Comparison of ENCODE assay signal across 9 cellular contexts in genomic region chr1:156599811-156600210, GRCh38. TPM values are rescaled to one million over a fixed set of nuclear protein-coding genes. Genes with fewer than 3 reads are reported as not detected.
DNase-seq lines count a peak whose midpoint lies in the region; ATAC-seq, FAIRE-seq and TF ChIP-seq lines count a peak whose summit lies in the region.
"Had no signal": no experiment of that assay in that cellular context is flagged by ENCODE, and none has a peak within 500 bp of the region (broad histone marks: within the 10 kb centered on the region; RNA-seq: fewer than 3 reads in every experiment).

No MANE protein-coding gene starts in this region.

- peak; percentile 56 for ATAC-seq in activated CD8-positive, alpha-beta memory T cell treated with anti-CD3 and anti-CD28 coated beads, Interleukin-2, amount 10 ng/mL, durations not matched to agents 7 days and 5 days
- ATAC-seq in GM12878: peak; percentile 83
- peak; percentile 70 to 79 for ATAC-seq in stimulated activated naive B cell treated with anti-CD40 and anti-IgM and Interleukin-4, amounts not matched to agents 10 μg/mL and 1 μg/mL and 100 μg/mL, for 72 hours (replicated peaks)
- ATAC-seq in GM19397 (IDR thresholded peaks at IDR 0.05; ENCODE audit: unreplicated experiment): no peak

- in situ Hi-C loops in GM12878 (cut with MboI): loop anchor here (10.0 kb wide), 1 partner anchor 145 kb away; no protein-coding TSS in a partner anchor

- TF ChIP-seq POLR2A in GM12878 (IDR thresholded peaks at IDR 0.05; ENCODE audit: low read depth, low read length): no peak

- no peak overlapping the region for H2AFZ ChIP-seq in GM12878 (ENCODE audit: control insufficient read depth, low read depth, low read length)

- no peaks in the 10 kb centered on the region for H3K9me3 Mint-ChIP-seq in activated CD8-positive, alpha-beta memory T cell treated with anti-CD3 and anti-CD28 coated beads, Interleukin-2, amount 10 ng/mL, durations not matched to agents 7 days and 5 days (ENCODE audit: low read depth)
- H3K9me3 Mint-ChIP-seq in stimulated activated naive B cell treated with anti-CD40 and anti-IgM and Interleukin-4, amounts not matched to agents 10 μg/mL and 1 μg/mL and 100 μg/mL, for 72 hours: no peaks in the 10 kb centered on the region

- peak; percentile 29 to 41 (median 36); a peak in 4 of 6 replicates for TF ChIP-seq CTCF in GM12878 (IDR thresholded peaks at IDR 0.05 in 2 of 3, conservative IDR thresholded peaks at IDR 0.05 in 1 of 3; ENCODE audit: control insufficient read depth in 2 of 3, extremely low read depth in 1 of 3, insufficient read depth in 1 of 3, low read depth in 3 of 3, low read length in 3 of 3)

- H3K27ac Mint-ChIP-seq in activated CD8-positive, alpha-beta memory T cell treated with anti-CD3 and anti-CD28 coated beads, Interleukin-2, amount 10 ng/mL, durations not matched to agents 7 days and 5 days: peak overlapping the region; percentile 98
- H3K27ac Mint-ChIP-seq in stimulated activated naive B cell treated with anti-CD40 and anti-IgM and Interleukin-4, amounts not matched to agents 10 μg/mL and 1 μg/mL and 100 μg/mL, for 72 hours: peak overlapping the region; percentile 99

- H4K20me1 ChIP-seq in GM12878 (ENCODE audit: control insufficient read depth, insufficient read depth): no peaks in the 10 kb centered on the region

- 24% methylated on average over 1 of the region's 3 CpGs for WGBS in GM12878 (ENCODE audit: insufficient coverage, insufficient replicate concordance, low lambda C conversion rate, missing lambda C conversion rate)

- H3K27me3 ChIP-seq in GM12878 (replicated peaks in 1 of 2; ENCODE audit: control insufficient read depth in 2 of 2, insufficient read depth in 2 of 2, low read length in 1 of 2): no peaks in the 10 kb centered on the region

- no peak for DNase-seq in activated CD8-positive, alpha-beta memory T cell treated with anti-CD3 and anti-CD28 coated beads, Interleukin-2, amount 10 ng/mL, durations not matched to agents 7 days and 5 days
- no peak for DNase-seq in activated CD8-positive, alpha-beta memory T cell treated with anti-CD3 and anti-CD28 coated beads, Interleukin-2, amount 50 U/mL, for 4 hours
- DNase-seq in NAMALWA (ENCODE audit: low spot score): peak; percentile 93
- no peak for DNase-seq in GM12878 (ENCODE audit: low read depth, low spot score)
- DNase-seq in stimulated activated naive B cell treated with anti-CD40 and anti-IgM and Interleukin-4, amounts not matched to agents 10 μg/mL and 1 μg/mL and 100 μg/mL, for 72 hours: no peak
- DNase-seq in stimulated activated CD4-positive, alpha-beta T cell treated with anti-CD3 and anti-CD28 coated beads, Interleukin-2, amount 100 ng/mL, for 48 hours: no peak
- no peak for DNase-seq in activated CD8-positive, alpha-beta memory T cell treated with anti-CD3 and anti-CD28 coated beads, Interleukin-2, amount 50 U/mL, for 48 hours
- DNase-seq: DMS79 had no signal

- POLR2A ChIA-PET in GM12878 (lab: Charles Lee): interaction anchor here (1.0 to 4.3 kb wide), 6 partner anchors 8 to 142 kb away, joined by 3 to 39 read pairs (median 3); partner anchors contain the start of gene NAXE

- no peaks in the 10 kb centered on the region for H3K9me3 ChIP-seq in GM12878 (replicated peaks; ENCODE audit: control insufficient read depth, insufficient read depth, low read length)

- H3K4me1 Mint-ChIP-seq in activated CD8-positive, alpha-beta memory T cell treated with anti-CD3 and anti-CD28 coated beads, Interleukin-2, amount 10 ng/mL, durations not matched to agents 7 days and 5 days: peaks cover 43% of the 10 kb centered on the region
- H3K4me1 Mint-ChIP-seq in stimulated activated naive B cell treated with anti-CD40 and anti-IgM and Interleukin-4, amounts not matched to agents 10 μg/mL and 1 μg/mL and 100 μg/mL, for 72 hours: peaks cover 28 to 40% of the 10 kb centered on the region in 2 donors

- RAD21 ChIA-PET in GM12878 (lab: Charles Lee; ENCODE audit: unreplicated experiment): interaction anchor here (0.7 to 3.2 kb wide), 8 partner anchors 8 to 252 kb away, joined by 3 to 18 read pairs (median 4); partner anchors contain the start of gene NAXE

- SMC1A ChIA-PET in GM12878 (lab: Charles Lee; ENCODE audit: uncharacterized antibody, unreplicated experiment): interaction anchor here (0.8 to 7.7 kb wide), 5 partner anchors 8 to 111 kb away, joined by 3 to 47 read pairs (median 4); partner anchors contain the start of gene NAXE

- H3K4me3 Mint-ChIP-seq in activated CD8-positive, alpha-beta memory T cell treated with anti-CD3 and anti-CD28 coated beads, Interleukin-2, amount 10 ng/mL, durations not matched to agents 7 days and 5 days: peak overlapping the region; percentile 99
- H3K4me3 Mint-ChIP-seq in stimulated activated naive B cell treated with anti-CD40 and anti-IgM and Interleukin-4, amounts not matched to agents 10 μg/mL and 1 μg/mL and 100 μg/mL, for 72 hours: peak overlapping the region; percentile 90 to 99

- H3K36me3 Mint-ChIP-seq in activated CD8-positive, alpha-beta memory T cell treated with anti-CD3 and anti-CD28 coated beads, Interleukin-2, amount 10 ng/mL, durations not matched to agents 7 days and 5 days: peaks cover 23% of the 10 kb centered on the region
- peaks cover 20 to 42% of the 10 kb centered on the region in 2 donors for H3K36me3 Mint-ChIP-seq in stimulated activated naive B cell treated with anti-CD40 and anti-IgM and Interleukin-4, amounts not matched to agents 10 μg/mL and 1 μg/mL and 100 μg/mL, for 72 hours

- H3K79me2 ChIP-seq in GM12878 (ENCODE audit: control insufficient read depth, insufficient read depth, low read length): peaks cover 32% of the 10 kb centered on the region

- peaks cover 19% of the 10 kb centered on the region in 2 experiments; a peak in 3 of 4 replicates for H3K36me3 ChIP-seq in GM12878 (ENCODE audit: control insufficient read depth in 2 of 2, insufficient read depth in 2 of 2, low read length in 1 of 2)

- no peak for TF ChIP-seq EP300 in GM12878 (IDR thresholded peaks at IDR 0.05; ENCODE audit: borderline replicate concordance in 1 of 2, control insufficient read depth in 1 of 2, low read depth in 2 of 2, low read length in 2 of 2)

- peak overlapping the region; percentile 82 for H3K4me3 ChIP-seq in GM12878

- intact Hi-C loops in GM12878 (cut with micrococcal nuclease; ENCODE audit: unreplicated experiment): loop anchor here (5.0 to 10.0 kb wide), 2 partner anchors 93 to 115 kb away; no protein-coding TSS in a partner anchor

- no TSS peak for BruUV-seq in GM12878 (replicated peaks; lab: Mats Ljungman, UMichigan)

- H3K27ac ChIP-seq in GM12878 (ENCODE audit: control insufficient read depth, insufficient read depth): peak overlapping the region; percentile 46

- no peak for FAIRE-seq in GM12878 (lab: Jason Lieb, UNC)

- H3K4me2 ChIP-seq in GM12878 (ENCODE audit: control insufficient read depth, insufficient read depth): peak overlapping the region; percentile 97

- no peak overlapping the region; the same call in 1 of the 2 replicates for H3K9ac ChIP-seq in GM12878 (ENCODE audit: control insufficient read depth, insufficient read depth, low read length)

- TF ChIP-seq RAD21 in GM12878 (IDR thresholded peaks at IDR 0.05; ENCODE audit: insufficient read depth, low read depth, low read length): no peak

- peaks cover 9% of the 10 kb centered on the region for H3K4me1 ChIP-seq in GM12878 (ENCODE audit: control insufficient read depth, insufficient read depth, low read length)

- CTCF ChIA-PET in activated CD8-positive, alpha-beta memory T cell treated with anti-CD3 and anti-CD28 coated beads, Interleukin-2, amount 10 ng/mL, durations not matched to agents 7 days and 5 days (lab: Charles Lee): interaction anchor here (0.9 to 4.4 kb wide), 11 partner anchors 8 to 214 kb away, joined by 3 to 23 read pairs (median 8); partner anchors contain the start of genes MEF2D, NAXE and TTC24
- CTCF ChIA-PET in GM12878 (lab: Yijun Ruan, JAX): interaction anchor here (0.6 to 5.0 kb wide), 18 partner anchors 8 to 1407 kb away, joined by 3 to 49 read pairs (median 4); partner anchors contain the start of genes NAXE and TTC24

- no peaks in the 10 kb centered on the region for H3K27me3 Mint-ChIP-seq in activated CD8-positive, alpha-beta memory T cell treated with anti-CD3 and anti-CD28 coated beads, Interleukin-2, amount 10 ng/mL, durations not matched to agents 7 days and 5 days
- no peaks in the 10 kb centered on the region for H3K27me3 Mint-ChIP-seq in stimulated activated naive B cell treated with anti-CD40 and anti-IgM and Interleukin-4, amounts not matched to agents 10 μg/mL and 1 μg/mL and 100 μg/mL, for 72 hours

RNA-seq across cellular contexts. Expression of gene GPATCH4, which starts 1.5 kb away (rescaled TPM):
- 10 to 100 TPM; 40.5 to 50.9 TPM for total RNA-seq in activated CD8-positive, alpha-beta memory T cell treated with anti-CD3 and anti-CD28 coated beads, Interleukin-2, amount 10 ng/mL, durations not matched to agents 7 days and 5 days
- 62.1 and 73.0 TPM in 2 replicates for total RNA-seq in GM12878 (2013; cell fraction: nucleolus; rRNA removed)
- total RNA-seq in GM12878 (2014; rRNA removed) (33.5 and 35.5 TPM in 2 replicates), GM12878 (2014; rRNA removed; fragmentation: Illumina TruSeq; extraction: Trizol) (62.1 and 65.3 TPM in 2 replicates), GM12878 (2021) (53.2 and 60.7 TPM in 2 replicates)
- polyA plus RNA-seq in GM12878 (2011; ENCODE audit: low read depth): 44.4 TPM
- polyA plus RNA-seq in GM12878 (2011; rRNA removed) (50.0 and 55.9 TPM in 2 replicates), GM12878 (2014; fragmentation: Illumina TruSeq; extraction: Trizol) (89.3 and 95.9 TPM in 2 replicates), GM12878 (2014; fragmentation: Nextera tagmentation; extraction: Ambion mirVana) (10 to 100 TPM; 82.5 to 90.4 TPM), GM12878 (2014; rRNA removed) (49.6 and 49.9 TPM in 2 replicates), GM12878 (2016; fragmentation: Nextera tagmentation; extraction: Ambion mirVana) (100 to 1,000 TPM; 108 to 111 TPM)
- polyA plus RNA-seq in GM12878 (2011; cell fraction: cytosol; rRNA removed): 33.6 and 44.2 TPM in 2 replicates
- polyA plus RNA-seq in GM12878 (2011; cell fraction: nucleus; rRNA removed): 49.9 and 57.1 TPM in 2 replicates
- polyA plus RNA-seq in GM12878 (2012): 29.2 and 43.3 TPM in 2 replicates
- 55.6 and 71.4 TPM in 2 replicates for polyA minus RNA-seq in GM12878 (2011; rRNA and poly(A)+ RNA removed)
- 13.2 and 19.0 TPM in 2 replicates for polyA minus RNA-seq in GM12878 (2011; cell fraction: cytosol; rRNA and poly(A)+ RNA removed)
- polyA minus RNA-seq in GM12878 (2011; cell fraction: nucleus; rRNA and poly(A)+ RNA removed): 40.1 and 73.7 TPM in 2 replicates

RNA-seq across cellular contexts. Expression of gene NAXE, which starts 8.2 kb away (rescaled TPM):
- total RNA-seq in activated CD8-positive, alpha-beta memory T cell treated with anti-CD3 and anti-CD28 coated beads, Interleukin-2, amount 10 ng/mL, durations not matched to agents 7 days and 5 days: 10 to 100 TPM; 62.7 to 66.6 TPM
- total RNA-seq in GM12878 (2013; cell fraction: nucleolus; rRNA removed): 19.2 and 22.0 TPM in 2 replicates
- total RNA-seq in GM12878 (2014; rRNA removed) (85.1 and 90.3 TPM in 2 replicates), GM12878 (2014; rRNA removed; fragmentation: Illumina TruSeq; extraction: Trizol) (56.5 and 56.6 TPM in 2 replicates), GM12878 (2021) (77.0 and 77.9 TPM in 2 replicates)
- polyA plus RNA-seq in GM12878 (2011; ENCODE audit: low read depth): 17.5 TPM
- polyA plus RNA-seq in GM12878 (2011; rRNA removed) (15.4 and 17.8 TPM in 2 replicates), GM12878 (2014; fragmentation: Illumina TruSeq; extraction: Trizol) (58.6 and 72.4 TPM in 2 replicates), GM12878 (2014; fragmentation: Nextera tagmentation; extraction: Ambion mirVana) (10 to 100 TPM; 18.1 to 65.1 TPM), GM12878 (2014; rRNA removed) (64.3 and 66.3 TPM in 2 replicates), GM12878 (2016; fragmentation: Nextera tagmentation; extraction: Ambion mirVana) (10 to 100 TPM; 84.2 to 93.3 TPM)
- 32.5 and 32.7 TPM in 2 replicates for polyA plus RNA-seq in GM12878 (2011; cell fraction: cytosol; rRNA removed)
- 17.5 and 23.9 TPM in 2 replicates for polyA plus RNA-seq in GM12878 (2011; cell fraction: nucleus; rRNA removed)
- polyA plus RNA-seq in GM12878 (2012): 37.5 and 46.4 TPM in 2 replicates
- polyA minus RNA-seq in GM12878 (2011; rRNA and poly(A)+ RNA removed): 14.3 and 25.8 TPM in 2 replicates
- 8.3 and 11.0 TPM in 2 replicates for polyA minus RNA-seq in GM12878 (2011; cell fraction: cytosol; rRNA and poly(A)+ RNA removed)
- polyA minus RNA-seq in GM12878 (2011; cell fraction: nucleus; rRNA and poly(A)+ RNA removed): 12.7 and 14.5 TPM in 2 replicates

RNA-seq across cellular contexts. Expression of gene HAPLN2, which starts 19.4 kb away (rescaled TPM):
- total RNA-seq in activated CD8-positive, alpha-beta memory T cell treated with anti-CD3 and anti-CD28 coated beads, Interleukin-2, amount 10 ng/mL, durations not matched to agents 7 days and 5 days: not detected
- not detected in 2 replicates for total RNA-seq in GM12878 (2013; cell fraction: nucleolus; rRNA removed)
- not detected in 2 replicates for total RNA-seq in GM12878 (2014; rRNA removed)
- total RNA-seq in GM12878 (2014; rRNA removed; fragmentation: Illumina TruSeq; extraction: Trizol): not detected in 2 replicates
- not detected in 2 replicates for total RNA-seq in GM12878 (2021)
- polyA plus RNA-seq in GM12878 (2011; ENCODE audit: low read depth): not detected
- polyA plus RNA-seq in GM12878 (2011; rRNA removed): not detected in 2 replicates
- polyA plus RNA-seq in GM12878 (2011; cell fraction: cytosol; rRNA removed): 0.07 and 0.12 TPM in 2 replicates
- 0.79 and 1.1 TPM in 2 replicates for polyA plus RNA-seq in GM12878 (2011; cell fraction: nucleus; rRNA removed)
- 0.11 TPM in 1 of 2 replicates, not detected in the other for polyA plus RNA-seq in GM12878 (2012)
- not detected in 2 replicates for polyA plus RNA-seq in GM12878 (2014; fragmentation: Illumina TruSeq; extraction: Trizol)
- polyA plus RNA-seq in GM12878 (2014; fragmentation: Nextera tagmentation; extraction: Ambion mirVana): not detected
- polyA plus RNA-seq in GM12878 (2014; rRNA removed): 0.15 TPM in 1 of 2 replicates, not detected in the other
- under 1 TPM in 1 of 2 experiments, not detected in 1; 0.24 TPM for polyA plus RNA-seq in GM12878 (2016; fragmentation: Nextera tagmentation; extraction: Ambion mirVana)
- not detected in 2 replicates for polyA minus RNA-seq in GM12878 (2011; rRNA and poly(A)+ RNA removed)
- not detected in 2 replicates for polyA minus RNA-seq in GM12878 (2011; cell fraction: cytosol; rRNA and poly(A)+ RNA removed)
- polyA minus RNA-seq in GM12878 (2011; cell fraction: nucleus; rRNA and poly(A)+ RNA removed): not detected in 2 replicates

RNA-seq across cellular contexts. Expression of gene TTC24, which starts 20.3 kb away (rescaled TPM):
- 10 to 100 TPM; 12.6 to 16.9 TPM for total RNA-seq in activated CD8-positive, alpha-beta memory T cell treated with anti-CD3 and anti-CD28 coated beads, Interleukin-2, amount 10 ng/mL, durations not matched to agents 7 days and 5 days
- not detected in 2 replicates for total RNA-seq in GM12878 (2013; cell fraction: nucleolus; rRNA removed)
- total RNA-seq in GM12878 (2014; rRNA removed) (4.5 and 4.6 TPM in 2 replicates), GM12878 (2014; rRNA removed; fragmentation: Illumina TruSeq; extraction: Trizol) (2.1 and 2.9 TPM in 2 replicates), GM12878 (2021) (4.7 and 6.4 TPM in 2 replicates)
- polyA plus RNA-seq in GM12878 (2011; ENCODE audit: low read depth): 1.6 TPM
- polyA plus RNA-seq in GM12878 (2011; rRNA removed) (not detected in 2 replicates), GM12878 (2014; fragmentation: Illumina TruSeq; extraction: Trizol) (1.4 and 4.0 TPM in 2 replicates), GM12878 (2014; fragmentation: Nextera tagmentation; extraction: Ambion mirVana) (under 1 TPM; 0.05 TPM), GM12878 (2014; rRNA removed) (3.7 and 4.2 TPM in 2 replicates), GM12878 (2016; fragmentation: Nextera tagmentation; extraction: Ambion mirVana) (1 to 10 TPM; 1.4 to 1.9 TPM)
- 0.05 TPM in 1 of 2 replicates, not detected in the other for polyA plus RNA-seq in GM12878 (2011; cell fraction: cytosol; rRNA removed)
- polyA plus RNA-seq in GM12878 (2011; cell fraction: nucleus; rRNA removed): 0.13 and 0.16 TPM in 2 replicates
- 2.7 and 2.9 TPM in 2 replicates for polyA plus RNA-seq in GM12878 (2012)
- polyA minus RNA-seq in GM12878 (2011; rRNA and poly(A)+ RNA removed): not detected in 2 replicates
- not detected in 2 replicates for polyA minus RNA-seq in GM12878 (2011; cell fraction: cytosol; rRNA and poly(A)+ RNA removed)
- not detected in 2 replicates for polyA minus RNA-seq in GM12878 (2011; cell fraction: nucleus; rRNA and poly(A)+ RNA removed)

RNA-seq across cellular contexts. Expression of gene IQGAP3, which starts 27.4 kb away (rescaled TPM):
- total RNA-seq in activated CD8-positive, alpha-beta memory T cell treated with anti-CD3 and anti-CD28 coated beads, Interleukin-2, amount 10 ng/mL, durations not matched to agents 7 days and 5 days: 10 to 100 TPM; 24.3 to 31.3 TPM
- 18.5 and 21.9 TPM in 2 replicates for total RNA-seq in GM12878 (2013; cell fraction: nucleolus; rRNA removed)
- total RNA-seq in GM12878 (2014; rRNA removed) (7.6 and 8.9 TPM in 2 replicates), GM12878 (2014; rRNA removed; fragmentation: Illumina TruSeq; extraction: Trizol) (5.1 and 6.4 TPM in 2 replicates), GM12878 (2021) (10.5 and 11.3 TPM in 2 replicates)
- 3.1 TPM for polyA plus RNA-seq in GM12878 (2011; ENCODE audit: low read depth)
- polyA plus RNA-seq in GM12878 (2011; rRNA removed) (4.9 and 8.1 TPM in 2 replicates), GM12878 (2014; fragmentation: Illumina TruSeq; extraction: Trizol) (4.4 and 7.1 TPM in 2 replicates), GM12878 (2014; fragmentation: Nextera tagmentation; extraction: Ambion mirVana) (1 to 10 TPM; 1.1 to 1.2 TPM), GM12878 (2014; rRNA removed) (10.5 and 10.7 TPM in 2 replicates), GM12878 (2016; fragmentation: Nextera tagmentation; extraction: Ambion mirVana) (1 to 10 TPM; 8.9 to 9.4 TPM)
- polyA plus RNA-seq in GM12878 (2011; cell fraction: cytosol; rRNA removed): 5.4 and 7.0 TPM in 2 replicates
- 58.8 and 67.9 TPM in 2 replicates for polyA plus RNA-seq in GM12878 (2011; cell fraction: nucleus; rRNA removed)
- polyA plus RNA-seq in GM12878 (2012): 5.4 and 7.3 TPM in 2 replicates
- 6.6 and 8.0 TPM in 2 replicates for polyA minus RNA-seq in GM12878 (2011; rRNA and poly(A)+ RNA removed)
- polyA minus RNA-seq in GM12878 (2011; cell fraction: cytosol; rRNA and poly(A)+ RNA removed): 2.7 and 2.9 TPM in 2 replicates
- 7.0 and 9.4 TPM in 2 replicates for polyA minus RNA-seq in GM12878 (2011; cell fraction: nucleus; rRNA and poly(A)+ RNA removed)
